In genomic region chr2:232460171-232460570, GRCh38 we compare ENCODE assay signal across 17 cellular contexts. TPM values are rescaled to one million over a fixed set of nuclear protein-coding genes. Genes with fewer than 3 reads are reported as not detected.
A peak's percentile ranks its signal among the peaks of the same experiment; 100 is the strongest.
DNase-seq lines count a peak whose midpoint lies in the region; TF ChIP-seq lines count a peak whose summit lies in the region.
"Had no signal": no experiment of that assay in that cellular context is flagged by ENCODE, and none has a peak within 500 bp of the region (broad histone marks: within the 10 kb centered on the region; RNA-seq: fewer than 3 reads in every experiment).

No MANE protein-coding gene starts in this region.

- H2BK5ac ChIP-seq in H9 (ENCODE audit: insufficient read length, low read length) = no peak overlapping the region

- no peak for TF ChIP-seq CTCF in right atrium auricular region (IDR thresholded peaks at IDR 0.05)
- no peak for TF ChIP-seq CTCF in H9 (conservative IDR thresholded peaks at IDR 0.05)
- TF ChIP-seq CTCF in neural progenitor cell (IDR thresholded peaks at IDR 0.05) = no peak

- H3K4me3 Mint-ChIP-seq in H9 (no peak overlapping the region), neural progenitor cell (no peak overlapping the region)
- H3K4me3 Mint-ChIP-seq: CD4-positive, alpha-beta memory T cell; HFFc6 had no signal

- H3K79me2 ChIP-seq in H9 (ENCODE audit: insufficient read depth, low read length) = no peaks in the 10 kb centered on the region
- no peaks in the 10 kb centered on the region for H3K79me2 ChIP-seq in neural progenitor cell (ENCODE audit: low read depth)

- H3K9me3 Mint-ChIP-seq in H9 (no peaks in the 10 kb centered on the region), neural progenitor cell (no peaks in the 10 kb centered on the region)
- H3K9me3 Mint-ChIP-seq: CD4-positive, alpha-beta memory T cell; HFFc6 had no signal

- no peak overlapping the region for H2AK5ac ChIP-seq in H9 (ENCODE audit: insufficient read length, low read length)

- H3K36me3 Mint-ChIP-seq in H9 (ENCODE audit: insufficient read depth in 1 of 3, low read depth in 3 of 3) (no peaks in the 10 kb centered on the region), neural progenitor cell (no peaks in the 10 kb centered on the region)
- H3K36me3 Mint-ChIP-seq: CD4-positive, alpha-beta memory T cell had no signal

- H3K27me3 Mint-ChIP-seq in H9 (ENCODE audit: low read depth) (peaks cover 30% of the 10 kb centered on the region), neural progenitor cell (ENCODE audit: insufficient read depth, low read depth) (peaks cover 14% of the 10 kb centered on the region)

- no peak overlapping the region; the same call in 1 of the 2 replicates for H3K14ac ChIP-seq in H9 (ENCODE audit: insufficient read depth, low read length)

- H3K9ac ChIP-seq in H9 (ENCODE audit: extremely low read depth, insufficient read length, low read length) = no peak overlapping the region
- no peak overlapping the region for H3K9ac ChIP-seq in neural progenitor cell

- H2BK12ac ChIP-seq in H9 (ENCODE audit: insufficient read length, low read depth, low read length) = no peak overlapping the region

- no peak overlapping the region for H4K8ac ChIP-seq in H9 (replicated peaks; ENCODE audit: insufficient read length, low read depth, low read length)

- H4K5ac ChIP-seq in H9 (ENCODE audit: insufficient read length, low read depth, low read length) = no peak overlapping the region

- H3K23ac ChIP-seq in H9 (ENCODE audit: insufficient read length, low read depth, low read length) = no peak overlapping the region

- H2BK120ac ChIP-seq in H9 (ENCODE audit: low read depth, low read length, poor library complexity, severe bottlenecking) = no peak overlapping the region

- no peak overlapping the region for H2BK15ac ChIP-seq in H9 (ENCODE audit: low read depth, low read length)

- H3K9me3 ChIP-seq in right atrium auricular region (no peaks in the 10 kb centered on the region), H9 (ENCODE audit: control insufficient read depth, low read depth, low read length) (no peaks in the 10 kb centered on the region), neural progenitor cell (ENCODE audit: low read depth) (no peaks in the 10 kb centered on the region)
- H3K9me3 ChIP-seq: BE2C had no signal

- no peak overlapping the region for H3K27ac Mint-ChIP-seq in H9
- H3K27ac Mint-ChIP-seq in neural progenitor cell = no peak overlapping the region
- H3K27ac Mint-ChIP-seq: CD4-positive, alpha-beta memory T cell; HFFc6 had no signal

- no peaks in the 10 kb centered on the region for H3F3A ChIP-seq in neural progenitor cell (ENCODE audit: low read depth)

- no peak overlapping the region for H2AFZ ChIP-seq in H9 (ENCODE audit: low read length)
- no peak overlapping the region for H2AFZ ChIP-seq in neural progenitor cell (replicated peaks)

- H3K27ac ChIP-seq in right atrium auricular region (no peak overlapping the region), H9 (ENCODE audit: insufficient read length, low read depth, low read length) (no peak overlapping the region), neural progenitor cell (no peak overlapping the region)
- H3K27ac ChIP-seq: C4-2B had no signal

- H3K56ac ChIP-seq in H9 (ENCODE audit: insufficient read length, low read depth, low read length) = no peak overlapping the region

- DNase-seq in cardiac septum (ENCODE audit: low spot score) = peak; percentile 49
- DNase-seq in right atrium auricular region (ENCODE audit: low spot score) = no peak
- DNase-seq in H9 = peak; percentile 15
- peak; percentile 69 for DNase-seq in mesenteric fat pad (ENCODE audit: low spot score)
- DNase-seq in kidney tubule cell (ENCODE audit: low spot score) = no peak
- DNase-seq in neural progenitor cell (ENCODE audit: low spot score) = no peak
- DNase-seq in NCI-H510A treated with DMSO at 0.1 percent for 48 hours (lab: John Stamatoyannopoulos, UW) = no peak
- DNase-seq: BE2C; CD4-positive, alpha-beta memory T cell; COR-L47; DND-41; GDM1; GOT3; HCEC 1CT; HFFc6 had no signal

- no peaks in the 10 kb centered on the region for H4K20me1 ChIP-seq in H9 (ENCODE audit: control insufficient read depth, insufficient read depth, insufficient read length)
- no peaks in the 10 kb centered on the region for H4K20me1 ChIP-seq in neural progenitor cell (ENCODE audit: low read depth)

- H3K4me1 Mint-ChIP-seq in H9 (no peaks in the 10 kb centered on the region), neural progenitor cell (no peaks in the 10 kb centered on the region)
- H3K4me1 Mint-ChIP-seq: CD4-positive, alpha-beta memory T cell had no signal

- intact Hi-C loops in cardiac septum (cut with DNase I) = no loop called here

- H4K91ac ChIP-seq in H9 (ENCODE audit: insufficient read length, low read depth, low read length) = no peak overlapping the region

- WGBS in H9 (ENCODE audit: extremely low coverage, insufficient read length, low lambda C conversion rate) = no CpG with 5 or more reads among the region's 2 CpGs

- no peaks in the 10 kb centered on the region for H3K23me2 ChIP-seq in H9 (ENCODE audit: insufficient read length, low read depth, low read length, poor library complexity, severe bottlenecking)

- H3K27me3 ChIP-seq in right atrium auricular region = peaks cover 0 to 5% of the 10 kb centered on the region in 2 donors
- no peaks in the 10 kb centered on the region for H3K27me3 ChIP-seq in H9 (ENCODE audit: insufficient read depth, low read length)
- H3K27me3 ChIP-seq in neural progenitor cell = no peaks in the 10 kb centered on the region

- H3K4me3 ChIP-seq in right atrium auricular region (no peak overlapping the region), neural progenitor cell (no peak overlapping the region)

- H3K18ac ChIP-seq in H9 (ENCODE audit: insufficient read length, low read depth, low read length) = no peak overlapping the region

- no peaks in the 10 kb centered on the region for H3K36me3 ChIP-seq in right atrium auricular region
- no peaks in the 10 kb centered on the region for H3K36me3 ChIP-seq in neural progenitor cell
- H3K36me3 ChIP-seq: BE2C had no signal

- H3K4me2 ChIP-seq in H9 (ENCODE audit: insufficient read depth, insufficient read length, low read length) (no peak overlapping the region), neural progenitor cell (no peak overlapping the region)

- H3K4me1 ChIP-seq in right atrium auricular region (no peaks in the 10 kb centered on the region), H9 (ENCODE audit: insufficient read depth, low read length) (no peaks in the 10 kb centered on the region), neural progenitor cell (no peaks in the 10 kb centered on the region)
- H3K4me1 ChIP-seq: BE2C had no signal

- no peak overlapping the region for H2BK20ac ChIP-seq in H9 (ENCODE audit: low read depth, low read length, poor library complexity, severe bottlenecking)

- no peak overlapping the region for H3K4ac ChIP-seq in H9 (ENCODE audit: low read depth, low read length)

- H3K79me1 ChIP-seq in H9 (ENCODE audit: insufficient read depth, low read depth, low read length, poor library complexity, severe bottlenecking) = no peaks in the 10 kb centered on the region

- H3T11ph ChIP-seq in H9 (ENCODE audit: low read length) = no peak overlapping the region

RNA-seq across cellular contexts. Expression of gene ALPI, which starts 4.2 kb away (rescaled TPM):
- total RNA-seq in cardiac septum (not detected), right atrium auricular region (not detected), H9 (2021) (not detected in 2 replicates), mesenteric fat pad (0.71 TPM), neural progenitor cell (ENCODE audit: low replicate concordance) (not detected in 2 replicates)
- total RNA-seq: CD4-positive, alpha-beta memory T cell; HFFc6; HT1080 had no signal

RNA-seq across cellular contexts. Expression of gene ECEL1, which starts 27.5 kb away (rescaled TPM):
- 0.27 TPM for total RNA-seq in cardiac septum
- not detected for total RNA-seq in right atrium auricular region
- total RNA-seq in H9 (2021) = 8.2 and 8.4 TPM in 2 replicates
- 0.35 TPM for total RNA-seq in mesenteric fat pad
- total RNA-seq in neural progenitor cell (ENCODE audit: low replicate concordance) = 0.84 and 3.8 TPM in 2 replicates
- total RNA-seq: CD4-positive, alpha-beta memory T cell; HFFc6; HT1080 had no signal

RNA-seq across cellular contexts. Expression of gene ALPG, which starts 53.5 kb away (rescaled TPM):
- total RNA-seq in cardiac septum = not detected
- total RNA-seq in right atrium auricular region = not detected
- 1.3 and 1.4 TPM in 2 replicates for total RNA-seq in H9 (2021)
- total RNA-seq in mesenteric fat pad = not detected
- total RNA-seq in neural progenitor cell (ENCODE audit: low replicate concordance) = not detected in 2 replicates
- total RNA-seq: CD4-positive, alpha-beta memory T cell; HFFc6; HT1080 had no signal

Comparison
In these comparisons a context has a peak if more than half of its experiments do, and no peak if none do; other contexts are left out.
1. DNase-seq: peak in cardiac septum (single experiment), H9 (single experiment) and mesenteric fat pad (single experiment); none in right atrium auricular region (single experiment), kidney tubule cell (single experiment), neural progenitor cell (single experiment) and NCI-H510A treated with DMSO at 0.1 percent for 48 hours (single experiment).